In the genomic region with DNA sequence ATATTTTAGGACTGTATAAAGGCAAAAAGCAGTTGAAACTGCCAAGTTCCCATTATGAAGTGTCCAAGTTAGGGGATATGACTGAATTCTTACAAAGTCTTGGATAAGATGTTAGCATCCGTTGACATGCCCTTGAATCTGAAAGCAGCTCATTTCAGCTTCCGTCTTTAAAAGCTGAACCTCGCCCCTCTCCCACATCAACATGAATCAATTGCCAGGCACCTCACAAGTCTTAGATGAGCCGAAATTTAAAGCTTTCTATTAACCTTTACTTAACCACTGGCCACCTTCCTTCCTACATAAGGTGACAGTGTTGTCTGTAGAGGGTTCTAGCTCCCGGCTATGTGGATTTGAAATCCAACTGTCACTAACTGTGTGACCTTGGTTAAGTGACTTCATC, we compare ENCODE assay signal across 7 cellular contexts. TPM values are rescaled to one million over a fixed set of nuclear protein-coding genes. Genes with fewer than 3 reads are reported as not detected.
A peak's percentile ranks its signal among the peaks of the same experiment; 100 is the strongest.
DNase-seq lines count a peak whose midpoint lies in the region; ATAC-seq and TF ChIP-seq lines count a peak whose summit lies in the region.

No MANE protein-coding gene starts in this region.

- H3K27ac ChIP-seq in RWPE2 (ENCODE audit: poor library complexity, severe bottlenecking) (no peak overlapping the region), esophagus (ENCODE audit: low read depth in 2 of 2, low read length in 1 of 2) (no peak overlapping the region)

- H3K36me3 ChIP-seq in H7 (replicated peaks; ENCODE audit: control insufficient read depth, insufficient read depth, low read length), result no peaks in the 10 kb centered on the region; the same call in 1 of the 2 replicates
- H3K36me3 ChIP-seq in RWPE2 (ENCODE audit: low read depth), result peaks cover 48% of the 10 kb centered on the region
- H3K36me3 ChIP-seq in esophagus (ENCODE audit: control insufficient read depth in 2 of 2, insufficient read depth in 2 of 2, low read length in 1 of 2), result no peaks in the 10 kb centered on the region

- no peaks in the 10 kb centered on the region for H3K27me3 Mint-ChIP-seq in osteocyte (ENCODE audit: unreplicated experiment)

- TF ChIP-seq CTCF in RWPE2 (IDR thresholded peaks at IDR 0.05; ENCODE audit: poor library complexity, severe bottlenecking) (no peak), osteocyte (IDR thresholded peaks at IDR 0.05) (no peak)

- peak overlapping the region; percentile 92 for H3K27ac Mint-ChIP-seq in osteocyte (ENCODE audit: unreplicated experiment)

- H3K36me3 Mint-ChIP-seq in osteocyte (ENCODE audit: unreplicated experiment), result no peaks in the 10 kb centered on the region

- H3K4me3 ChIP-seq in H7 (ENCODE audit: insufficient read depth, low read depth, low read length) (peak overlapping the region; percentile 97), RWPE2 (ENCODE audit: severe bottlenecking) (peak overlapping the region; percentile 72), esophagus (ENCODE audit: low read depth in 1 of 2, low read length in 2 of 2) (peak overlapping the region; percentile 90 to 93)

- H3K9me3 ChIP-seq in RWPE2 (ENCODE audit: severe bottlenecking), result no peaks in the 10 kb centered on the region
- no peaks in the 10 kb centered on the region for H3K9me3 ChIP-seq in esophagus (ENCODE audit: control insufficient read depth in 2 of 2, insufficient read depth in 1 of 2, low read depth in 1 of 2, low read length in 1 of 2)

- H3K4me3 Mint-ChIP-seq in osteocyte (ENCODE audit: unreplicated experiment), result peak overlapping the region; percentile 98

- peaks cover 31% of the 10 kb centered on the region for H3K4me1 ChIP-seq in RWPE2 (ENCODE audit: insufficient read depth, poor library complexity, severe bottlenecking)
- H3K4me1 ChIP-seq in esophagus (ENCODE audit: control insufficient read depth in 2 of 2, insufficient read depth in 2 of 2, low read length in 1 of 2), result peaks cover 2 to 4% of the 10 kb centered on the region in 2 donors

- DNase-seq in H7 (no peak), RWPE2 (ENCODE audit: low spot score) (no peak), osteocyte (ENCODE audit: extremely low spot score, unreplicated experiment) (no peak), DMS114 treated with DMSO at 0.1 percent for 48 hours (lab: John Stamatoyannopoulos, UW; ENCODE audit: unreplicated experiment) (no peak), DMS79 treated with DMSO at 0.1 percent for 48 hours (lab: John Stamatoyannopoulos, UW) (no peak)

- WGBS in esophagus, 2 donors, result 1% methylated on average over 5 of the region's 5 CpGs

- H3K9me3 Mint-ChIP-seq in osteocyte (ENCODE audit: unreplicated experiment), result no peaks in the 10 kb centered on the region

- peaks cover 73% of the 10 kb centered on the region for H3K4me1 Mint-ChIP-seq in osteocyte (ENCODE audit: unreplicated experiment)

- H3K27me3 ChIP-seq in H7 (ENCODE audit: control insufficient read depth, insufficient read depth, low read length) (no peaks in the 10 kb centered on the region), RWPE2 (ENCODE audit: insufficient read depth, poor library complexity, severe bottlenecking) (no peaks in the 10 kb centered on the region), esophagus (ENCODE audit: control insufficient read depth in 1 of 2, insufficient read depth in 2 of 2, low read length in 2 of 2) (no peaks in the 10 kb centered on the region)

- no peak for ATAC-seq in RWPE2 (ENCODE audit: low read depth)
- ATAC-seq in HG03378 (IDR thresholded peaks at IDR 0.05; ENCODE audit: unreplicated experiment), result no peak

RNA-seq across cellular contexts. Expression of gene PPP1CC, which starts 1.3 kb away (rescaled TPM):
- total RNA-seq in H7 (2014; rRNA removed; shearing (Covaris generic)), result 251 and 310 TPM in 2 replicates
- 10 to 100 TPM; 63.2 to 65.3 TPM for polyA plus RNA-seq in esophagus
- 99.0 and 102 TPM in 2 replicates for total RNA-seq in osteocyte

RNA-seq across cellular contexts. Expression of gene HVCN1, which starts 52.5 kb away (rescaled TPM):
- 5.8 and 6.9 TPM in 2 replicates for total RNA-seq in H7 (2014; rRNA removed; shearing (Covaris generic))
- 1 to 10 TPM; 1.3 to 1.4 TPM for polyA plus RNA-seq in esophagus
- total RNA-seq in osteocyte, result 0.76 and 0.94 TPM in 2 replicates
